ENCODE assay signal across 19 cellular contexts in genomic region chrY:19043185-19043506, GRCh38.
"Had no signal": no experiment of that assay in that cellular context is flagged by ENCODE, and none has a peak within 500 bp of the region (broad histone marks: within the 10 kb centered on the region; RNA-seq: fewer than 3 reads in every experiment).

No MANE protein-coding gene starts in this region.

- H3K27ac ChIP-seq: esophagus squamous epithelium, gastroesophageal sphincter, neutrophil had no signal

- ATAC-seq: gastroesophageal sphincter; left colon; left ventricle myocardium superior; naive thymus-derived CD4-positive, alpha-beta T cell; right cardiac atrium had no signal

- H3K9me3 Mint-ChIP-seq: nephron progenitor cell, type B pancreatic cell had no signal

- FAIRE-seq: colon, urothelium cell line had no signal

- H3K9me3 ChIP-seq: esophagus squamous epithelium, gastroesophageal sphincter, neutrophil had no signal

- H3K4me1 ChIP-seq: gastroesophageal sphincter had no signal

- H3K4me3 ChIP-seq: esophagus squamous epithelium, gastroesophageal sphincter, lung, smooth muscle cell had no signal

- H3K27me3 Mint-ChIP-seq: dendritic cell treated with granulocyte-macrophage colony-stimulating factor and Interleukin-4, amounts not matched to agents 40 ng/mL and 50 ng/mL, for 4 days; naive thymus-derived CD4-positive, alpha-beta T cell; type B pancreatic cell had no signal

- H3K4me2 ChIP-seq: smooth muscle cell had no signal

- H3K4me3 Mint-ChIP-seq: dendritic cell treated with granulocyte-macrophage colony-stimulating factor and Interleukin-4, amounts not matched to agents 40 ng/mL and 50 ng/mL, for 4 days; naive thymus-derived CD4-positive, alpha-beta T cell; nephron progenitor cell; type B pancreatic cell had no signal

- H3K27me3 ChIP-seq: esophagus squamous epithelium, gastroesophageal sphincter, neutrophil had no signal

- DNase-seq: cerebellar nuclear complex; esophagus squamous epithelium; foreskin fibroblast; hippocampal formation; left colon; left ventricle myocardium superior; naive thymus-derived CD4-positive, alpha-beta T cell; nephron progenitor cell; right cardiac atrium; stimulated activated CD4-positive, alpha-beta T cell treated with anti-CD3 and anti-CD28 coated beads, Interleukin-2, amount 100 ng/mL, for 48 hours; stimulated activated naive CD4-positive, alpha-beta T cell treated with Interleukin-2 at 50 U/mL for 16 hours had no signal

- H3K4me1 Mint-ChIP-seq: nephron progenitor cell had no signal

- H3K36me3 Mint-ChIP-seq: type B pancreatic cell had no signal

- H3K27ac Mint-ChIP-seq: dendritic cell treated with granulocyte-macrophage colony-stimulating factor and Interleukin-4, amounts not matched to agents 40 ng/mL and 50 ng/mL, for 4 days; naive thymus-derived CD4-positive, alpha-beta T cell; nephron progenitor cell; type B pancreatic cell had no signal

- H3K36me3 ChIP-seq: esophagus squamous epithelium had no signal
